8 cellular contexts compared by ENCODE assay signal in genomic region chr10:50367732-50368131, GRCh38.
A peak's percentile ranks its signal among the peaks of the same experiment; 100 is the strongest.
DNase-seq lines count a peak whose midpoint lies in the region; ATAC-seq and TF ChIP-seq lines count a peak whose summit lies in the region.

No MANE protein-coding gene starts in this region.

- intact Hi-C loops in heart left ventricle (cut with DNase I) = loop anchor here in 3 of 10 donors (5.0 to 10.0 kb wide), 4 partner anchors 40 to 257 kb away; partner anchors contain the start of gene SGMS1 (in 2 of the 3)
- intact Hi-C loops in Right ventricle myocardium superior (cut with DNase I) = no loop called here
- intact Hi-C loops in PC-3 (cut with micrococcal nuclease) = loop anchor here (1.0 to 10.0 kb wide), 4 partner anchors 54 to 286 kb away; no protein-coding TSS in a partner anchor
- intact Hi-C loops in transverse colon (cut with DNase I; ENCODE audit: low total_unique reads) = no loop called here

- TF ChIP-seq EP300 in transverse colon (IDR thresholded peaks at IDR 0.05; ENCODE audit: low read depth) = no peak

- WGBS in heart left ventricle, 4 donors = 86 to 94% (median 89%) methylated on average over 1 of the region's 1 CpG
- 75 to 89% methylated on average over 1 of the region's 1 CpG for WGBS in transverse colon (ENCODE audit: low coverage in 1 of 2), 2 donors

- peaks cover 3% of the 10 kb centered on the region for H3F3A ChIP-seq in PC-3 (ENCODE audit: low read length, unreplicated experiment)

- H3K9me3 ChIP-seq in heart left ventricle (peaks cover 0 to 3% (median 0%) of the 10 kb centered on the region in 12 donors), PC-3 (ENCODE audit: low read length) (no peaks in the 10 kb centered on the region), transverse colon (peaks cover 0 to 1% of the 10 kb centered on the region in 2 donors)

- no peak overlapping the region for H3K27ac ChIP-seq in heart left ventricle
- no peak overlapping the region for H3K27ac ChIP-seq in PC-3 (ENCODE audit: low read length)
- H3K27ac ChIP-seq in transverse colon = no peak overlapping the region

- H3K9ac ChIP-seq in PC-3 (ENCODE audit: low read length) = no peak overlapping the region

- H2AFZ ChIP-seq in PC-3 (ENCODE audit: low read length) = no peak overlapping the region

- in situ Hi-C loops in transverse colon (cut with MboI; ENCODE audit: low pct_ligation_motif_present in 1 of 4, low pct_unique_long_range_greater_than_20kb in 1 of 4, low sequenced_read_pairs in 3 of 4) = no loop called here

- H3K4me1 ChIP-seq in heart left ventricle = peaks cover 0 to 18% (median 7%) of the 10 kb centered on the region in 12 donors
- peaks cover 12% of the 10 kb centered on the region for H3K4me1 ChIP-seq in PC-3 (ENCODE audit: insufficient read depth, low read length)
- H3K4me1 ChIP-seq in transverse colon = peaks cover 0 to 3% (median 0%) of the 10 kb centered on the region in 4 donors

- H3K36me3 ChIP-seq in heart left ventricle (peaks cover 0 to 4% (median 0%) of the 10 kb centered on the region in 9 donors), PC-3 (ENCODE audit: low read depth, low read length) (no peaks in the 10 kb centered on the region), transverse colon (no peaks in the 10 kb centered on the region)

- POLR2A ChIA-PET in PC-3 (lab: Charles Lee; ENCODE audit: unreplicated experiment) = interaction anchor here (0.5 kb wide), 1 partner anchor 257 kb away, joined by 6 read pairs; no protein-coding TSS in a partner anchor

- no peaks in the 10 kb centered on the region for H3K27me3 ChIP-seq in heart left ventricle
- H3K27me3 ChIP-seq in PC-3 (ENCODE audit: low read length) = no peaks in the 10 kb centered on the region
- no peaks in the 10 kb centered on the region for H3K27me3 ChIP-seq in transverse colon

- TF ChIP-seq CTCF in heart left ventricle (IDR thresholded peaks at IDR 0.05) (peak in 9 of 12 donors; percentile 10 to 43 (median 28)), PC-3 (conservative IDR thresholded peaks at IDR 0.05; ENCODE audit: low read depth, low read length) (peak; percentile 98), foreskin fibroblast (IDR thresholded peaks at IDR 0.05; ENCODE audit: low read depth, low read length) (peak; percentile 29), transverse colon (IDR thresholded peaks at IDR 0.05) (peak in 3 of 5 experiments; percentile 6 to 21 (median 16))

- DNase-seq in heart left ventricle = no peak
- no peak for DNase-seq in Right ventricle myocardium superior
- DNase-seq in PC-3 = peak; percentile 94
- peak; percentile 16 to 49 for DNase-seq in foreskin fibroblast
- peak; percentile 8 for DNase-seq in transverse colon
- DNase-seq in UCSD-AML1 (lab: John Stamatoyannopoulos, UW; ENCODE audit: unreplicated experiment) = no peak

- CTCF ChIA-PET in PC-3 (lab: Charles Lee) = interaction anchor here (0.5 to 1.4 kb wide), 15 partner anchors 35 to 257 kb away, joined by 3 to 19 read pairs (median 5); no protein-coding TSS in a partner anchor

- no peaks in the 10 kb centered on the region for H3K9me2 ChIP-seq in PC-3 (replicated peaks; ENCODE audit: low read length)

- H3K4me2 ChIP-seq in PC-3 (ENCODE audit: low read length) = no peak overlapping the region

- no peak for TF ChIP-seq POLR2A in heart left ventricle (IDR thresholded peaks at IDR 0.05)
- no peak for TF ChIP-seq POLR2A in transverse colon (IDR thresholded peaks at IDR 0.05)

- ATAC-seq in heart left ventricle (peak in 1 of 4 donors; percentile 42), Right ventricle myocardium superior (ENCODE audit: poor library complexity) (no peak), PC-3 (peak; percentile 89), HG02852 (IDR thresholded peaks at IDR 0.05; ENCODE audit: unreplicated experiment) (no peak), HG02970 (IDR thresholded peaks at IDR 0.05; ENCODE audit: low FRiP score, unreplicated experiment) (no peak)

- H3K79me2 ChIP-seq in PC-3 (ENCODE audit: low read length) = no peaks in the 10 kb centered on the region

- BruUV-seq in PC-3 (replicated peaks; lab: Mats Ljungman, UMichigan) = no TSS peak

- no peaks in the 10 kb centered on the region for H4K20me1 ChIP-seq in PC-3 (ENCODE audit: low read length)

- H3K4me3 ChIP-seq in heart left ventricle = no peak overlapping the region
- H3K4me3 ChIP-seq in PC-3 (ENCODE audit: low read length) = no peak overlapping the region
- H3K4me3 ChIP-seq in foreskin fibroblast (ENCODE audit: low read depth in 1 of 2, low read length in 2 of 2) = no peak overlapping the region
- H3K4me3 ChIP-seq in transverse colon = no peak overlapping the region

Comparison
In these comparisons a context has a peak if more than half of its experiments do, and no peak if none do; other contexts are left out.
1. DNase-seq: peak in PC-3 (single experiment), foreskin fibroblast (2 of 2) and transverse colon (single experiment); none in heart left ventricle (0 of 5), Right ventricle myocardium superior (single experiment) and UCSD-AML1 (single experiment).
2. CTCF ChIP-seq: peak in every context shown above with its lines; median percentile 98 in PC-3; 29 in foreskin fibroblast; 28 in heart left ventricle; 16 in transverse colon.